In genomic region chr18:35376742-35377695, GRCh38 we compare ENCODE assay signal across 8 cellular contexts. TPM values are rescaled to one million over a fixed set of nuclear protein-coding genes. Genes with fewer than 3 reads are reported as not detected.
A peak's percentile ranks its signal among the peaks of the same experiment; 100 is the strongest.
DNase-seq lines count a peak whose midpoint lies in the region; ATAC-seq and TF ChIP-seq lines count a peak whose summit lies in the region.

ZNF396 (minus strand) TSS chr18:35377337; CDS start chr18:35374292, 3,045 bp downstream.

- no peaks in the 10 kb centered on the region for H3K9me2 ChIP-seq in DOHH2 (replicated peaks; ENCODE audit: control insufficient read depth, low read length)
- H3K9me2 ChIP-seq in Loucy (replicated peaks; ENCODE audit: low read depth, low read length): no peaks in the 10 kb centered on the region
- H3K9me2 ChIP-seq in SU-DHL-6 (replicated peaks; ENCODE audit: insufficient read depth, low read length): no peaks in the 10 kb centered on the region

- H4K20me1 ChIP-seq in DOHH2 (ENCODE audit: control insufficient read depth, insufficient read depth, low read depth, low read length) (no peaks in the 10 kb centered on the region), Loucy (ENCODE audit: insufficient read depth, low read length, poor library complexity, severe bottlenecking) (no peaks in the 10 kb centered on the region), SU-DHL-6 (ENCODE audit: low read depth, low read length) (no peaks in the 10 kb centered on the region)

- no peaks in the 10 kb centered on the region for H3K27me3 Mint-ChIP-seq in activated naive CD8-positive, alpha-beta T cell treated with anti-CD3 and anti-CD28 coated beads, Interleukin-2, amount 10 ng/mL, durations not matched to agents 7 days and 5 days

- POLR2A ChIA-PET in activated naive CD8-positive, alpha-beta T cell treated with anti-CD3 and anti-CD28 coated beads, Interleukin-2, amount 10 ng/mL, durations not matched to agents 7 days and 5 days (lab: Charles Lee): interaction anchor here (0.7 kb wide), 2 partner anchors 32 to 137 kb away, joined by 3 read pairs; partner anchors contain the start of gene ZNF397

- H3K4me1 ChIP-seq in DOHH2 (ENCODE audit: control insufficient read depth, low read length) (peaks cover 13% of the 10 kb centered on the region), Loucy (ENCODE audit: insufficient read depth, low read length, poor library complexity, severe bottlenecking) (no peaks in the 10 kb centered on the region), upper lobe of left lung (peaks cover 6 to 17% (median 9%) of the 10 kb centered on the region in 4 donors)

- H3K4me2 ChIP-seq in DOHH2 (ENCODE audit: low read length) (peak within 1 kb of the TSS; percentile 65), Loucy (ENCODE audit: low read depth, low read length, poor library complexity, severe bottlenecking) (peak within 1 kb of the TSS; percentile 82), SU-DHL-6 (ENCODE audit: low read depth, low read length, poor library complexity, severe bottlenecking) (peak within 1 kb of the TSS; percentile 61)

- peak; percentile 79 for ATAC-seq in activated naive CD8-positive, alpha-beta T cell treated with anti-CD3 and anti-CD28 coated beads, Interleukin-2, amount 10 ng/mL, durations not matched to agents 7 days and 5 days (ENCODE audit: low read depth)
- ATAC-seq in left cardiac atrium (peak; percentile 95), upper lobe of left lung (ENCODE audit: low FRiP score in 2 of 2) (peak; percentile 90 to 97)

- H2AFZ ChIP-seq in Loucy (ENCODE audit: low read length) (peak within 1 kb of the TSS; percentile 80), SU-DHL-6 (ENCODE audit: low read depth, low read length, severe bottlenecking) (peak within 1 kb of the TSS; percentile 99)

- H3K27me3 ChIP-seq in DOHH2 (ENCODE audit: control insufficient read depth, low read length): peaks cover 3% of the 10 kb centered on the region; the same call in 1 of the 2 replicates
- peaks cover 6% of the 10 kb centered on the region for H3K27me3 ChIP-seq in Loucy (ENCODE audit: insufficient read depth, low read length, poor library complexity, severe bottlenecking)
- H3K27me3 ChIP-seq in SU-DHL-6 (ENCODE audit: low read length): no peaks in the 10 kb centered on the region
- H3K27me3 ChIP-seq in upper lobe of left lung: no peaks in the 10 kb centered on the region

- intact Hi-C loops in left cardiac atrium (cut with DNase I) (no loop called here), posterior cingulate gyrus (cut with DNase I) (no loop called here)

- peaks cover 7% of the 10 kb centered on the region for H3K4me1 Mint-ChIP-seq in activated naive CD8-positive, alpha-beta T cell treated with anti-CD3 and anti-CD28 coated beads, Interleukin-2, amount 10 ng/mL, durations not matched to agents 7 days and 5 days

- H3K27ac Mint-ChIP-seq in activated naive CD8-positive, alpha-beta T cell treated with anti-CD3 and anti-CD28 coated beads, Interleukin-2, amount 10 ng/mL, durations not matched to agents 7 days and 5 days: peak within 1 kb of the TSS; percentile 75

- H3K4me3 ChIP-seq in DOHH2 (ENCODE audit: low read length) (peak within 1 kb of the TSS; percentile 69), Loucy (ENCODE audit: low read length, poor library complexity, severe bottlenecking) (peak within 1 kb of the TSS; percentile 74), SU-DHL-6 (ENCODE audit: insufficient read depth, low read length, poor library complexity, severe bottlenecking) (peak within 1 kb of the TSS; percentile 64), upper lobe of left lung (peak within 1 kb of the TSS; percentile 73 to 94 (median 92))

- no peak within 1 kb of the TSS for H3K9ac ChIP-seq in Loucy (ENCODE audit: low read depth, low read length, poor library complexity, severe bottlenecking)
- H3K9ac ChIP-seq in SU-DHL-6 (ENCODE audit: low read length): peak within 1 kb of the TSS; percentile 63

- peak within 1 kb of the TSS; percentile 82 for H3K4me3 Mint-ChIP-seq in activated naive CD8-positive, alpha-beta T cell treated with anti-CD3 and anti-CD28 coated beads, Interleukin-2, amount 10 ng/mL, durations not matched to agents 7 days and 5 days

- peak in 1 of 4 donors; percentile 68 for TF ChIP-seq POLR2A in upper lobe of left lung (IDR thresholded peaks at IDR 0.05)

- TF ChIP-seq EP300 in upper lobe of left lung (IDR thresholded peaks at IDR 0.05): no peak

- no peak within 1 kb of the TSS for H3K27ac ChIP-seq in DOHH2 (ENCODE audit: low read depth, low read length)
- H3K27ac ChIP-seq in SU-DHL-6 (ENCODE audit: low read depth, low read length): no peak within 1 kb of the TSS
- H3K27ac ChIP-seq in upper lobe of left lung: peak within 1 kb of the TSS; percentile 51 to 90 (median 82)

- H3K36me3 Mint-ChIP-seq in activated naive CD8-positive, alpha-beta T cell treated with anti-CD3 and anti-CD28 coated beads, Interleukin-2, amount 10 ng/mL, durations not matched to agents 7 days and 5 days: peaks cover 2% of the 10 kb centered on the region

- DNase-seq in H4 (ENCODE audit: low spot score) (peak; percentile 46), left cardiac atrium (peak; percentile 89), posterior cingulate gyrus (peak; percentile 43 to 96 (median 76)), upper lobe of left lung (peak; percentile 92 to 97)
- peak; percentile 81 for DNase-seq in activated naive CD8-positive, alpha-beta T cell treated with anti-CD3 and anti-CD28 coated beads, Interleukin-2, amount 10 ng/mL, durations not matched to agents 7 days and 5 days

- TF ChIP-seq CTCF in DOHH2 (IDR thresholded peaks at IDR 0.05; ENCODE audit: low read depth, low read length, poor library complexity, severe bottlenecking) (no peak), Loucy (conservative IDR thresholded peaks at IDR 0.05; ENCODE audit: low read length) (no peak), SU-DHL-6 (IDR thresholded peaks at IDR 0.05; ENCODE audit: insufficient read depth, low read length, poor library complexity, severe bottlenecking) (no peak), upper lobe of left lung (IDR thresholded peaks at IDR 0.05) (no peak)

- H3K79me2 ChIP-seq in DOHH2 (ENCODE audit: control insufficient read depth, low read length): no peaks in the 10 kb centered on the region
- no peaks in the 10 kb centered on the region for H3K79me2 ChIP-seq in Loucy (ENCODE audit: insufficient read depth, low read length)
- no peaks in the 10 kb centered on the region for H3K79me2 ChIP-seq in SU-DHL-6 (ENCODE audit: insufficient read depth, low read length)

- H3F3A ChIP-seq in DOHH2 (ENCODE audit: control insufficient read depth, insufficient read depth) (no peaks in the 10 kb centered on the region), Loucy (ENCODE audit: low read depth) (no peaks in the 10 kb centered on the region), SU-DHL-6 (ENCODE audit: insufficient read depth) (no peaks in the 10 kb centered on the region)

- H3K36me3 ChIP-seq in DOHH2 (ENCODE audit: control insufficient read depth, low read length) (no peaks in the 10 kb centered on the region), Loucy (ENCODE audit: insufficient read depth, low read length) (no peaks in the 10 kb centered on the region), SU-DHL-6 (ENCODE audit: low read length) (no peaks in the 10 kb centered on the region), upper lobe of left lung (no peaks in the 10 kb centered on the region)

- 3 to 6% methylated on average over 32 to 78 of the region's 78 CpGs for WGBS in upper lobe of left lung, 2 donors

- H3K9me3 ChIP-seq in DOHH2 (ENCODE audit: control insufficient read depth, insufficient read depth, low read length): no peaks in the 10 kb centered on the region
- no peaks in the 10 kb centered on the region for H3K9me3 ChIP-seq in Loucy (ENCODE audit: insufficient read depth, low read depth, low read length)
- no peaks in the 10 kb centered on the region for H3K9me3 ChIP-seq in SU-DHL-6 (ENCODE audit: insufficient read depth, low read length)
- H3K9me3 ChIP-seq in upper lobe of left lung: no peaks in the 10 kb centered on the region

- no peaks in the 10 kb centered on the region for H3K9me3 Mint-ChIP-seq in activated naive CD8-positive, alpha-beta T cell treated with anti-CD3 and anti-CD28 coated beads, Interleukin-2, amount 10 ng/mL, durations not matched to agents 7 days and 5 days

RNA-seq across cellular contexts. Expression of gene ZNF396, which starts in this region (rescaled TPM):
- total RNA-seq in H4 (2014; rRNA removed; shearing (Covaris generic)): 1.3 and 3.1 TPM in 2 replicates
- total RNA-seq in activated naive CD8-positive, alpha-beta T cell treated with anti-CD3 and anti-CD28 coated beads, Interleukin-2, amount 10 ng/mL, durations not matched to agents 7 days and 5 days: 1 to 10 TPM; 1.9 to 2.8 TPM
- total RNA-seq in left cardiac atrium (1 to 10 TPM in 1 of 2 donors, under 1 TPM in 1; 0.97 to 1.0 TPM), upper lobe of left lung (1 to 10 TPM; 1.8 to 7.3 (median 3.5) TPM)

Comparison
In these comparisons a context has a peak if more than half of its experiments do, and no peak if none do; other contexts are left out.
1. H3K27ac ChIP-seq: peak in upper lobe of left lung (4 of 4); none in DOHH2 (single experiment) and SU-DHL-6 (single experiment).
2. Peak in every context shown above with its lines, with median percentiles within 50 percentile points of each other: H3K4me2 ChIP-seq, H3K4me3 ChIP-seq, DNase-seq and ATAC-seq.